Comparison of ENCODE assay signal across 8 cellular contexts in genomic region chr6:2221724-2222274, GRCh38.
DNase-seq lines count a peak whose midpoint lies in the region; TF ChIP-seq lines count a peak whose summit lies in the region.

No MANE protein-coding gene starts in this region.

- H3K9me3 ChIP-seq in Loucy (ENCODE audit: insufficient read depth, low read depth, low read length): no peaks in the 10 kb centered on the region

- H2AFZ ChIP-seq in Loucy (ENCODE audit: low read length): peak overlapping the region; percentile 68

- H3K9me2 ChIP-seq in Loucy (replicated peaks; ENCODE audit: low read depth, low read length): no peaks in the 10 kb centered on the region

- peak overlapping the region; percentile 76 for H3K4me2 ChIP-seq in Loucy (ENCODE audit: low read depth, low read length, poor library complexity, severe bottlenecking)

- peaks cover 31% of the 10 kb centered on the region for H3K79me2 ChIP-seq in Loucy (ENCODE audit: insufficient read depth, low read length)

- peak overlapping the region; percentile 81 for H3K27ac Mint-ChIP-seq in activated T-cell treated with anti-CD3 and anti-CD28 coated beads, Interleukin-2, amount 50 U/mL, for 24 hours

- H4K20me1 ChIP-seq in Loucy (ENCODE audit: insufficient read depth, low read length, poor library complexity, severe bottlenecking): peaks cover 3% of the 10 kb centered on the region

- H3K9ac ChIP-seq in Loucy (ENCODE audit: low read depth, low read length, poor library complexity, severe bottlenecking) (peak overlapping the region; percentile 67), rectal smooth muscle tissue (ENCODE audit: low read length) (no peak overlapping the region)

- peak overlapping the region; percentile 76 for H3K4me3 Mint-ChIP-seq in activated T-cell treated with anti-CD3 and anti-CD28 coated beads, Interleukin-2, amount 50 U/mL, for 24 hours

- H3K27me3 ChIP-seq in Loucy (ENCODE audit: insufficient read depth, low read length, poor library complexity, severe bottlenecking) (no peaks in the 10 kb centered on the region), rectal smooth muscle tissue (ENCODE audit: control insufficient read depth, insufficient read depth, low read length) (no peaks in the 10 kb centered on the region)

- H3F3A ChIP-seq in Loucy (ENCODE audit: low read depth): no peaks in the 10 kb centered on the region

- H3K9me3 Mint-ChIP-seq in activated T-cell treated with anti-CD3 and anti-CD28 coated beads, Interleukin-2, amount 50 U/mL, for 24 hours: no peaks in the 10 kb centered on the region

- no peak overlapping the region for H3K27ac ChIP-seq in rectal smooth muscle tissue (ENCODE audit: low read depth, low read length)

- peaks cover 34% of the 10 kb centered on the region for H3K4me1 Mint-ChIP-seq in activated T-cell treated with anti-CD3 and anti-CD28 coated beads, Interleukin-2, amount 50 U/mL, for 24 hours (ENCODE audit: low read depth)

- H3K27me3 Mint-ChIP-seq in activated T-cell treated with anti-CD3 and anti-CD28 coated beads, Interleukin-2, amount 50 U/mL, for 24 hours: no peaks in the 10 kb centered on the region

- TF ChIP-seq CTCF in Loucy (conservative IDR thresholded peaks at IDR 0.05; ENCODE audit: low read length) (no peak), choroid plexus epithelial cell (conservative IDR thresholded peaks at IDR 0.05; ENCODE audit: low read depth, low read length) (no peak)

- H3K36me3 ChIP-seq in Loucy (ENCODE audit: insufficient read depth, low read length) (no peaks in the 10 kb centered on the region), rectal smooth muscle tissue (ENCODE audit: control insufficient read depth, insufficient read depth, low read length) (no peaks in the 10 kb centered on the region)

- H3K36me3 Mint-ChIP-seq in activated T-cell treated with anti-CD3 and anti-CD28 coated beads, Interleukin-2, amount 50 U/mL, for 24 hours (ENCODE audit: low read depth): no peaks in the 10 kb centered on the region

- DNase-seq in activated T-cell treated with anti-CD3 and anti-CD28 coated beads, Interleukin-2, amount 50 U/mL, for 24 hours: no peak
- DNase-seq in activated T-cell treated with anti-CD3 and anti-CD28 coated beads, Interleukin-2, amount 50 U/mL, for 48 hours: no peak
- peak; percentile 43 for DNase-seq in choroid plexus epithelial cell (ENCODE audit: low read depth)
- no peak for DNase-seq in DMS 273 treated with DMSO at 0.1 percent for 48 hours (lab: John Stamatoyannopoulos, UW)
- no peak for DNase-seq in SKM-1 treated with dmso at 0.1 percent for 144 hours (lab: John Stamatoyannopoulos, UW; ENCODE audit: unreplicated experiment)
- no peak for DNase-seq in OCI-M2 (lab: John Stamatoyannopoulos, UW; ENCODE audit: unreplicated experiment)

- H3K4me1 ChIP-seq in Loucy (ENCODE audit: insufficient read depth, low read length, poor library complexity, severe bottlenecking): peaks cover 19% of the 10 kb centered on the region
- H3K4me1 ChIP-seq in rectal smooth muscle tissue (ENCODE audit: control insufficient read depth, insufficient read depth, low read length): no peaks in the 10 kb centered on the region

- H3K4me3 ChIP-seq in Loucy (ENCODE audit: low read length, poor library complexity, severe bottlenecking) (peak overlapping the region; percentile 72), choroid plexus epithelial cell (ENCODE audit: low read depth, low read length) (peak overlapping the region; percentile 55), rectal smooth muscle tissue (ENCODE audit: low read length) (peak overlapping the region; percentile 49)
